Comparison of ENCODE assay signal across 13 cellular contexts in genomic region chr4:38185406-38185805, GRCh38.
A peak's percentile ranks its signal among the peaks of the same experiment; 100 is the strongest.
DNase-seq lines count a peak whose midpoint lies in the region; ATAC-seq and TF ChIP-seq lines count a peak whose summit lies in the region.
"Had no signal": no experiment of that assay in that cellular context is flagged by ENCODE, and none has a peak within 500 bp of the region (broad histone marks: within the 10 kb centered on the region; RNA-seq: fewer than 3 reads in every experiment).

No MANE protein-coding gene starts in this region.

- no peaks in the 10 kb centered on the region for H3K9me2 ChIP-seq in neural cell (ENCODE audit: insufficient read depth, low read length)

- no peak for ATAC-seq in HG02970 (IDR thresholded peaks at IDR 0.05; ENCODE audit: low FRiP score, unreplicated experiment)
- ATAC-seq: GM12878, HCT116 had no signal

- H3K79me2 ChIP-seq in neural cell (replicated peaks; ENCODE audit: insufficient read depth, low read length): no peaks in the 10 kb centered on the region

- no peak overlapping the region for H3K4me3 ChIP-seq in dorsolateral prefrontal cortex
- H3K4me3 ChIP-seq in neural cell (ENCODE audit: low read length): peak overlapping the region; percentile 41
- H3K4me3 ChIP-seq: GM12878 had no signal

- H4K20me1 ChIP-seq in neural cell (ENCODE audit: insufficient read depth): no peaks in the 10 kb centered on the region

- DNase-seq in dorsolateral prefrontal cortex (peak in 2 of 10 donors; percentile 49 to 65), substantia nigra (lab: John Stamatoyannopoulos, UW) (peak in 8 of 49 donors; percentile 4 to 42 (median 22)), RKO (ENCODE audit: low spot score) (no peak)
- no peak for DNase-seq in effector CD8-positive, alpha-beta T cell (lab: John Stamatoyannopoulos, UW)
- DNase-seq: BE2C; CD4-positive, alpha-beta memory T cell; DMS79 had no signal

- no peaks in the 10 kb centered on the region for H3K27me3 ChIP-seq in dorsolateral prefrontal cortex
- H3K27me3 ChIP-seq in layer of hippocampus (ENCODE audit: control insufficient read depth, insufficient read depth, low read length): no peaks in the 10 kb centered on the region
- no peaks in the 10 kb centered on the region for H3K27me3 ChIP-seq in neural cell (ENCODE audit: insufficient read depth, low read depth, low read length)
- H3K27me3 ChIP-seq: BE2C had no signal

- TF ChIP-seq RAD21 in neural cell (conservative IDR thresholded peaks at IDR 0.05): no peak

- peak overlapping the region in 51 of 59 donors; percentile 1 to 88 (median 59) for H3K27ac ChIP-seq in dorsolateral prefrontal cortex
- peak overlapping the region; percentile 22 for H3K27ac ChIP-seq in layer of hippocampus (ENCODE audit: low read depth, low read length)
- peak overlapping the region; percentile 78 for H3K27ac ChIP-seq in neural cell (ENCODE audit: low read length)
- H3K27ac ChIP-seq in substantia nigra (ENCODE audit: low read depth, low read length, poor library complexity, severe bottlenecking): peak overlapping the region; percentile 37
- H3K27ac ChIP-seq: C4-2B had no signal

- no peaks in the 10 kb centered on the region for H3K36me3 ChIP-seq in neural cell (ENCODE audit: insufficient read depth, low read length)
- H3K36me3 ChIP-seq: BE2C had no signal

- peaks cover 12% of the 10 kb centered on the region for H3F3A ChIP-seq in neural cell (ENCODE audit: insufficient read depth, low read length, poor library complexity, severe bottlenecking)

- H3K9ac ChIP-seq in neural cell (ENCODE audit: low read length): peak overlapping the region; percentile 17

- no peak for TF ChIP-seq EP300 in neural cell (conservative IDR thresholded peaks at IDR 0.05; ENCODE audit: poor library complexity, severe bottlenecking)

- H3K9me3 ChIP-seq in neural cell (ENCODE audit: low read length): no peaks in the 10 kb centered on the region
- H3K9me3 ChIP-seq: BE2C had no signal

- intact Hi-C loops in dorsolateral prefrontal cortex (cut with DNase I): loop anchor here (5.0 to 10.0 kb wide), 2 partner anchors 132 to 379 kb away; no protein-coding TSS in a partner anchor

- no peak overlapping the region for H2AFZ ChIP-seq in neural cell (ENCODE audit: low read depth, low read length)

- TF ChIP-seq CTCF in dorsolateral prefrontal cortex (IDR thresholded peaks at IDR 0.05 in 54 of 56, conservative IDR thresholded peaks at IDR 0.05 in 2 of 56; ENCODE audit: low read depth in 1 of 56, partially characterized antibody in 56 of 56): peak in 1 of 56 donors; percentile 9
- no peak for TF ChIP-seq CTCF in neural cell (IDR thresholded peaks at IDR 0.05; ENCODE audit: poor library complexity, severe bottlenecking)

- peak overlapping the region; percentile 36 for H3K4me2 ChIP-seq in neural cell (ENCODE audit: low read length)

TF ChIP-seq in neural cell, 6 proteins besides CTCF, POLR2A, EP300 and RAD21:
- TF ChIP-seq MXI1 (conservative IDR thresholded peaks at IDR 0.05; ENCODE audit: poor library complexity, severe bottlenecking): no peak
- TF ChIP-seq SMC3 (conservative IDR thresholded peaks at IDR 0.05; ENCODE audit: poor library complexity): no peak
- TF ChIP-seq POLR2AphosphoS5 (IDR thresholded peaks at IDR 0.05): no peak
- TF ChIP-seq TAF1 (IDR thresholded peaks at IDR 0.05; ENCODE audit: low read depth): no peak
- TF ChIP-seq EZH2 (IDR thresholded peaks at IDR 0.05; ENCODE audit: borderline replicate concordance, insufficient read depth, low read length, poor library complexity, severe bottlenecking): no peak
- TF ChIP-seq, protein P1, sequence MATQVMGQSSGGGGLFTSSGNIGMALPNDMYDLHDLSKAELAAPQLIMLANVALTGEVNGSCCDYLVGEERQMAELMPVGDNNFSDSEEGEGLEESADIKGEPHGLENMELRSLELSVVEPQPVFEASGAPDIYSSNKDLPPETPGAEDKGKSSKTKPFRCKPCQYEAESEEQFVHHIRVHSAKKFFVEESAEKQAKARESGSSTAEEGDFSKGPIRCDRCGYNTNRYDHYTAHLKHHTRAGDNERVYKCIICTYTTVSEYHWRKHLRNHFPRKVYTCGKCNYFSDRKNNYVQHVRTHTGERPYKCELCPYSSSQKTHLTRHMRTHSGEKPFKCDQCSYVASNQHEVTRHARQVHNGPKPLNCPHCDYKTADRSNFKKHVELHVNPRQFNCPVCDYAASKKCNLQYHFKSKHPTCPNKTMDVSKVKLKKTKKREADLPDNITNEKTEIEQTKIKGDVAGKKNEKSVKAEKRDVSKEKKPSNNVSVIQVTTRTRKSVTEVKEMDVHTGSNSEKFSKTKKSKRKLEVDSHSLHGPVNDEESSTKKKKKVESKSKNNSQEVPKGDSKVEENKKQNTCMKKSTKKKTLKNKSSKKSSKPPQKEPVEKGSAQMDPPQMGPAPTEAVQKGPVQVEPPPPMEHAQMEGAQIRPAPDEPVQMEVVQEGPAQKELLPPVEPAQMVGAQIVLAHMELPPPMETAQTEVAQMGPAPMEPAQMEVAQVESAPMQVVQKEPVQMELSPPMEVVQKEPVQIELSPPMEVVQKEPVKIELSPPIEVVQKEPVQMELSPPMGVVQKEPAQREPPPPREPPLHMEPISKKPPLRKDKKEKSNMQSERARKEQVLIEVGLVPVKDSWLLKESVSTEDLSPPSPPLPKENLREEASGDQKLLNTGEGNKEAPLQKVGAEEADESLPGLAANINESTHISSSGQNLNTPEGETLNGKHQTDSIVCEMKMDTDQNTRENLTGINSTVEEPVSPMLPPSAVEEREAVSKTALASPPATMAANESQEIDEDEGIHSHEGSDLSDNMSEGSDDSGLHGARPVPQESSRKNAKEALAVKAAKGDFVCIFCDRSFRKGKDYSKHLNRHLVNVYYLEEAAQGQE (IDR thresholded peaks at IDR 0.05; ENCODE audit: borderline replicate concordance): no peak
TF ChIP-seq in neural cell: peak in this region for 0.

Comparison
In these comparisons a context has a peak if more than half of its experiments do, and no peak if none do; other contexts are left out.
1. H3K27ac ChIP-seq: peak in every context shown above with its lines; median percentile 78 in neural cell; 59 in dorsolateral prefrontal cortex; 37 in substantia nigra; 22 in layer of hippocampus.